Comparison of ENCODE assay signal across 1 cellular context in genomic region chr19:11087870-11088507, GRCh38.
TF ChIP-seq lines count a peak whose summit lies in the region.

No MANE protein-coding gene starts in this region.

TF ChIP-seq in SK-N-SH treated with all-trans-retinoic acid at 6 μM for 48 hours, 23 proteins besides CTCF, POLR2A, EP300 and RAD21 (continued from another document):
- TF ChIP-seq TSHZ2 (CRISPR knock-in tag; IDR thresholded peaks at IDR 0.05), result no peak
- no peak for TF ChIP-seq GLIS3 (CRISPR knock-in tag; IDR thresholded peaks at IDR 0.05)
- no peak for TF ChIP-seq ZFP30 (CRISPR knock-in tag; IDR thresholded peaks at IDR 0.05)
- no peak for TF ChIP-seq TCF4 (CRISPR knock-in tag; IDR thresholded peaks at IDR 0.05; ENCODE audit: borderline replicate concordance)
- TF ChIP-seq, protein P1, sequence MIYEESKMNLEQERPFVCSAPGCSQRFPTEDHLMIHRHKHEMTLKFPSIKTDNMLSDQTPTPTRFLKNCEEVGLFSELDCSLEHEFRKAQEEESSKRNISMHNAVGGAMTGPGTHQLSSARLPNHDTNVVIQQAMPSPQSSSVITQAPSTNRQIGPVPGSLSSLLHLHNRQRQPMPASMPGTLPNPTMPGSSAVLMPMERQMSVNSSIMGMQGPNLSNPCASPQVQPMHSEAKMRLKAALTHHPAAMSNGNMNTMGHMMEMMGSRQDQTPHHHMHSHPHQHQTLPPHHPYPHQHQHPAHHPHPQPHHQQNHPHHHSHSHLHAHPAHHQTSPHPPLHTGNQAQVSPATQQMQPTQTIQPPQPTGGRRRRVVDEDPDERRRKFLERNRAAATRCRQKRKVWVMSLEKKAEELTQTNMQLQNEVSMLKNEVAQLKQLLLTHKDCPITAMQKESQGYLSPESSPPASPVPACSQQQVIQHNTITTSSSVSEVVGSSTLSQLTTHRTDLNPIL (CRISPR knock-in tag; IDR thresholded peaks at IDR 0.05; ENCODE audit: low read depth), result no peak
- TF ChIP-seq POU6F1 (CRISPR knock-in tag; IDR thresholded peaks at IDR 0.05; ENCODE audit: borderline replicate concordance, low read depth), result no peak
- no peak for TF ChIP-seq ZNF70 (CRISPR knock-in tag; IDR thresholded peaks at IDR 0.05)
